In the genomic region with DNA sequence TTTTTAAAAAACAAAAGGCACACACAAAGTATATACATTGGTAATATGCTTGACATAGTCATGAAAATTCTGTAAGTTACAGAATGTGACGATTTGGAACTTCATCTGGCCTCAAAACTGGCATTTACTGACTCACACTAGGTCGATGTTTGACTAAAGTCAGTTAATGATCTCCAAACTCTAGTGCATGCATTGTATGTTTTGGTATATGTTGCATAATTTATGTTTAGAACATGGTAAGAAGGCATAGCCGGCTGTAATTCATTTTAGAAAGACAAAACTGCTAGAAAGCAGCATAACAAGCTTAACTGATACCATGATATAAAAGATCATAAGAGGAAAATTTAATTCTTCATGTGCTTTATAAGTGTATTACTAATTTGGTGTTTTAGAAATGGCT, we compare ENCODE assay signal across 27 cellular contexts. TPM values are rescaled to one million over a fixed set of nuclear protein-coding genes. Genes with fewer than 3 reads are reported as not detected.
DNase-seq lines count a peak whose midpoint lies in the region; ATAC-seq and TF ChIP-seq lines count a peak whose summit lies in the region.
"Had no signal": no experiment of that assay in that cellular context is flagged by ENCODE, and none has a peak within 500 bp of the region (broad histone marks: within the 10 kb centered on the region; RNA-seq: fewer than 3 reads in every experiment).

No MANE protein-coding gene starts in this region.

- ATAC-seq in activated naive CD4-positive, alpha-beta T cell treated with anti-CD3 and anti-CD28 coated beads, Interleukin-2, amount 50 U/mL, for 72 hours, result no peak
- ATAC-seq: pancreas had no signal

- H3K4me3 Mint-ChIP-seq in activated naive CD4-positive, alpha-beta T cell treated with anti-CD3 and anti-CD28 coated beads, Interleukin-2, amount 50 U/mL, for 24 hours, result no peak overlapping the region
- H3K4me3 Mint-ChIP-seq: activated B cell treated with CpG ODN at 0.5 μM for 24 hours, GM23338, mesothelial cell of epicardium, naive B cell had no signal

- H3K27me3 Mint-ChIP-seq in activated naive CD4-positive, alpha-beta T cell treated with anti-CD3 and anti-CD28 coated beads, Interleukin-2, amount 50 U/mL, for 24 hours, result no peaks in the 10 kb centered on the region
- H3K27me3 Mint-ChIP-seq: activated B cell treated with CpG ODN at 0.5 μM for 24 hours, naive B cell had no signal

- no peaks in the 10 kb centered on the region for H3K27me3 ChIP-seq in uterus
- no peaks in the 10 kb centered on the region for H3K27me3 ChIP-seq in ascending aorta
- H3K27me3 ChIP-seq: BLaER1 treated with 17β-estradiol and CSF1 and Interleukin-3, amounts not matched to agents 10 nM and 100 nM; colonic mucosa; SJCRH30; transverse colon had no signal

- TF ChIP-seq POLR2A in uterus (IDR thresholded peaks at IDR 0.05), result no peak

- H3K9me3 ChIP-seq in uterus (no peaks in the 10 kb centered on the region), ascending aorta (no peaks in the 10 kb centered on the region)
- H3K9me3 ChIP-seq: BLaER1 treated with 17β-estradiol and CSF1 and Interleukin-3, amounts not matched to agents 10 nM and 100 nM; colonic mucosa; pancreas; SJCRH30; transverse colon had no signal

- DNase-seq in activated naive CD4-positive, alpha-beta T cell treated with anti-CD3 and anti-CD28 coated beads, Interleukin-2, amount 50 U/mL, for 72 hours (ENCODE audit: low spot score in 2 of 2), result no peak
- DNase-seq in HuH-7 (ENCODE audit: low spot score) (peak; percentile 18), kidney tubule cell (ENCODE audit: low spot score) (peak; percentile 22), superior temporal gyrus (ENCODE audit: extremely low spot score) (peak; percentile 50), NCI-H82 (lab: John Stamatoyannopoulos, UW) (no peak), uterus (no peak), ascending aorta (ENCODE audit: low spot score in 2 of 2) (no peak)
- DNase-seq: activated B cell treated with CpG ODN at 0.5 μM for 24 hours; activated CD4-positive, alpha-beta T cell treated with anti-CD3 and anti-CD28 coated beads, Interleukin-2, amount 50 U/mL, for 4 hours; activated gamma-delta T cell treated with Interleukin-2 at 50 U/mL for 16 hours; colonic mucosa; effector memory CD4-positive, alpha-beta T cell; erythroblast; islet precursor cell; naive B cell; NCI-H1105; NCI-H2029 treated with DMSO at 0.1 percent for 48 hours; NCI-H2227 treated with DMSO at 0.1 percent for 48 hours; NCI-H526 treated with DMSO at 0.1 percent for 48 hours; pancreas; stimulated activated CD4-positive, alpha-beta T cell treated with anti-CD3 and anti-CD28 coated beads, Interleukin-2, amount 100 ng/mL, for 24 hours; transverse colon had no signal

- TF ChIP-seq CTCF in uterus (IDR thresholded peaks at IDR 0.05) (no peak), ascending aorta (IDR thresholded peaks at IDR 0.05) (no peak)

- H3K36me3 Mint-ChIP-seq in activated naive CD4-positive, alpha-beta T cell treated with anti-CD3 and anti-CD28 coated beads, Interleukin-2, amount 50 U/mL, for 24 hours, result peaks cover 41% of the 10 kb centered on the region
- peaks cover 27 to 66% of the 10 kb centered on the region in 2 donors for H3K36me3 Mint-ChIP-seq in activated naive CD4-positive, alpha-beta T cell treated with anti-CD3 and anti-CD28 coated beads, Interleukin-2, amount 50 U/mL, for 72 hours
- H3K36me3 Mint-ChIP-seq: mesothelial cell of epicardium had no signal

- H3K4me3 ChIP-seq in uterus (no peak overlapping the region), ascending aorta (no peak overlapping the region)
- H3K4me3 ChIP-seq: BLaER1 treated with 17β-estradiol and CSF1 and Interleukin-3, amounts not matched to agents 10 nM and 100 nM; colonic mucosa; GM23338; pancreas; SJCRH30; transverse colon had no signal

- intact Hi-C loops in uterus (cut with DNase I; ENCODE audit: low total_unique reads) (no loop called here), ascending aorta (cut with DNase I) (no loop called here)

- peak overlapping the region; percentile 75 for H3K27ac Mint-ChIP-seq in activated naive CD4-positive, alpha-beta T cell treated with anti-CD3 and anti-CD28 coated beads, Interleukin-2, amount 50 U/mL, for 24 hours
- peak overlapping the region in 1 of 2 donors; percentile 1 for H3K27ac Mint-ChIP-seq in activated naive CD4-positive, alpha-beta T cell treated with anti-CD3 and anti-CD28 coated beads, Interleukin-2, amount 50 U/mL, for 72 hours
- H3K27ac Mint-ChIP-seq: activated B cell treated with CpG ODN at 0.5 μM for 24 hours, GM23338, mesothelial cell of epicardium, naive B cell had no signal

- H3K27ac ChIP-seq in uterus, result no peak overlapping the region
- no peak overlapping the region for H3K27ac ChIP-seq in ascending aorta
- H3K27ac ChIP-seq: BLaER1 treated with 17β-estradiol and CSF1 and Interleukin-3, amounts not matched to agents 10 nM and 100 nM; colonic mucosa; pancreas; SJCRH30; transverse colon had no signal

- H3K4me1 ChIP-seq in uterus (no peaks in the 10 kb centered on the region), ascending aorta (no peaks in the 10 kb centered on the region)
- H3K4me1 ChIP-seq: colonic mucosa, pancreas, SJCRH30, transverse colon had no signal

- H3K36me3 ChIP-seq in uterus (no peaks in the 10 kb centered on the region), ascending aorta (no peaks in the 10 kb centered on the region)
- H3K36me3 ChIP-seq: colonic mucosa, pancreas, SJCRH30, transverse colon had no signal

- no peaks in the 10 kb centered on the region for H3K9me3 Mint-ChIP-seq in activated naive CD4-positive, alpha-beta T cell treated with anti-CD3 and anti-CD28 coated beads, Interleukin-2, amount 50 U/mL, for 24 hours
- no peaks in the 10 kb centered on the region for H3K9me3 Mint-ChIP-seq in activated naive CD4-positive, alpha-beta T cell treated with anti-CD3 and anti-CD28 coated beads, Interleukin-2, amount 50 U/mL, for 72 hours
- H3K9me3 Mint-ChIP-seq: activated B cell treated with CpG ODN at 0.5 μM for 24 hours, GM23338, mesothelial cell of epicardium, naive B cell had no signal

- H3K4me1 Mint-ChIP-seq in activated naive CD4-positive, alpha-beta T cell treated with anti-CD3 and anti-CD28 coated beads, Interleukin-2, amount 50 U/mL, for 24 hours, result peaks cover 71% of the 10 kb centered on the region

RNA-seq across cellular contexts. Expression of gene RICTOR, which starts 58.6 kb away (rescaled TPM):
- total RNA-seq in activated naive CD4-positive, alpha-beta T cell treated with anti-CD3 and anti-CD28 coated beads, Interleukin-2, amount 50 U/mL, for 72 hours, result 10 to 100 TPM; 32.8 to 50.2 TPM
- total RNA-seq in uterus (10 to 100 TPM; 50.6 to 79.4 (median 70.6) TPM), ascending aorta (12.1 TPM)

Comparison
In these comparisons a context has a peak if more than half of its experiments do, and no peak if none do; other contexts are left out.
1. DNase-seq: peak in HuH-7 (single experiment), kidney tubule cell (single experiment) and superior temporal gyrus (single experiment); none in activated naive CD4-positive, alpha-beta T cell treated with anti-CD3 and anti-CD28 coated beads, Interleukin-2, amount 50 U/mL, for 72 hours (0 of 2), NCI-H82 (single experiment), uterus (0 of 2) and ascending aorta (0 of 2).